In the genomic region with DNA sequence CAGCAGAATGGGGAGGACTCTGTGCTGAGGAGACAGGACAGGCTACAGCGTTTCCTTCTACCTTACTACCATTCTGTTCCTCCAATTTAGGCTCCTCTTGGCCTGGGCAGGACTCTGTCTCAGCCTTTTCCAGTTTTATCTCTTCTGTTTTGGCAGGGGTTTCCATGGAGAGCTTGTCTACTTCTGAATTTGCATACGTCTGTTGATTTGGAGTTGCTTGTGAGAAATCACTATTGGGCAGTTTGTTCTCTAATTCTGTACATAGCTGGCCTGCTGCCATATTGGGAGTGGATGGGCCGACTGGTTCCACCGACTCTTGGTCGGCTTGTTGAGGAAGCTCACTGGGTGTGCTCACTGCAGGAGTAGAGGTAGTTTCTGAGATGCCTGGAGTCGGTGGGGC, we compare ENCODE assay signal across 23 cellular contexts.
DNase-seq lines count a peak whose midpoint lies in the region; ATAC-seq and TF ChIP-seq lines count a peak whose summit lies in the region.
"Had no signal": no experiment of that assay in that cellular context is flagged by ENCODE, and none has a peak within 500 bp of the region (broad histone marks: within the 10 kb centered on the region; RNA-seq: fewer than 3 reads in every experiment).

No MANE protein-coding gene starts in this region.

- POLR2A ChIA-PET in HCT116 (lab: Charles Lee) = no interaction called here
- POLR2A ChIA-PET in CD4-positive, alpha-beta memory T cell (lab: Charles Lee; ENCODE audit: partially characterized antibody) = no interaction called here

- no peaks in the 10 kb centered on the region for H3K4me1 ChIP-seq in HCT116 (ENCODE audit: control insufficient read depth in 1 of 2, insufficient read depth in 2 of 2, low read length in 2 of 2)
- no peaks in the 10 kb centered on the region for H3K4me1 ChIP-seq in prostate gland (replicated peaks)
- peaks cover 3% of the 10 kb centered on the region for H3K4me1 ChIP-seq in CD4-positive, alpha-beta memory T cell (ENCODE audit: insufficient read depth, low read length)
- H3K4me1 ChIP-seq: ascending aorta, tibial artery had no signal

- H3K9ac ChIP-seq in HCT116 (ENCODE audit: low read length) = no peak overlapping the region

- H3K27ac Mint-ChIP-seq in CD14-positive monocyte = peak overlapping the region in 4 of 7 donors; percentile 13 to 72 (median 27)
- peak overlapping the region; percentile 1 for H3K27ac Mint-ChIP-seq in activated T-helper 17 cell treated with anti-CD3 and anti-CD28 coated beads, Interleukin-2, amount 50 U/mL, for 72 hours
- H3K27ac Mint-ChIP-seq in CD4-positive, alpha-beta memory T cell = peak overlapping the region in 1 of 7 donors; percentile 79
- H3K27ac Mint-ChIP-seq: activated CD8-positive, alpha-beta T cell treated with anti-CD3 and anti-CD28 coated beads, Interleukin-2, amount 10 ng/mL, durations not matched to agents 7 days and 5 days; activated naive CD8-positive, alpha-beta T cell treated with anti-CD3 and anti-CD28 coated beads, Interleukin-2, amount 10 ng/mL, durations not matched to agents 7 days and 5 days; mesothelial cell of epicardium had no signal

- TF ChIP-seq CTCF in CD14-positive monocyte (IDR thresholded peaks at IDR 0.05) = no peak
- TF ChIP-seq CTCF in HCT116 (IDR thresholded peaks at IDR 0.05 in 2 of 3, conservative IDR thresholded peaks at IDR 0.05 in 1 of 3; ENCODE audit: borderline replicate concordance in 1 of 3, insufficient read depth in 1 of 3, low read depth in 2 of 3, low read length in 2 of 3) = no peak
- no peak for TF ChIP-seq CTCF in prostate gland (IDR thresholded peaks at IDR 0.05)

- H3K4me3 ChIP-seq in HCT116 (replicated peaks in 1 of 2; ENCODE audit: low read depth in 1 of 2, low read length in 2 of 2) (no peak overlapping the region), prostate gland (no peak overlapping the region)
- no peak overlapping the region for H3K4me3 ChIP-seq in CD4-positive, alpha-beta memory T cell (ENCODE audit: low read length in 2 of 2)
- H3K4me3 ChIP-seq: ascending aorta, tibial artery had no signal

- H3K4me3 Mint-ChIP-seq in CD14-positive monocyte = no peak overlapping the region
- no peak overlapping the region for H3K4me3 Mint-ChIP-seq in activated T-helper 17 cell treated with anti-CD3 and anti-CD28 coated beads, Interleukin-2, amount 50 U/mL, for 72 hours
- no peak overlapping the region for H3K4me3 Mint-ChIP-seq in CD4-positive, alpha-beta memory T cell
- H3K4me3 Mint-ChIP-seq: activated CD8-positive, alpha-beta T cell treated with anti-CD3 and anti-CD28 coated beads, Interleukin-2, amount 10 ng/mL, durations not matched to agents 7 days and 5 days; activated naive CD8-positive, alpha-beta T cell treated with anti-CD3 and anti-CD28 coated beads, Interleukin-2, amount 10 ng/mL, durations not matched to agents 7 days and 5 days; immature natural killer cell; mesothelial cell of epicardium; T-helper 17 cell had no signal

- H3K27ac ChIP-seq in HCT116 (ENCODE audit: low read depth, low read length) (no peak overlapping the region), prostate gland (no peak overlapping the region)
- H3K27ac ChIP-seq in CD4-positive, alpha-beta memory T cell (ENCODE audit: low read depth, low read length) = no peak overlapping the region
- H3K27ac ChIP-seq: ascending aorta, tibial artery had no signal

- peaks cover 17 to 24% of the 10 kb centered on the region in 2 experiments; a peak in 3 of 4 replicates for H3K36me3 ChIP-seq in HCT116 (ENCODE audit: control insufficient read depth in 1 of 2, insufficient read depth in 2 of 2, low read length in 2 of 2)
- peaks cover 2 to 7% of the 10 kb centered on the region in 2 donors for H3K36me3 ChIP-seq in prostate gland
- H3K36me3 ChIP-seq in CD4-positive, alpha-beta memory T cell (ENCODE audit: insufficient read depth, low read length) = peaks cover 56% of the 10 kb centered on the region

- no peaks in the 10 kb centered on the region for H3K79me2 ChIP-seq in HCT116 (ENCODE audit: insufficient read depth, low read length)

- H3K27me3 Mint-ChIP-seq in CD14-positive monocyte (ENCODE audit: low read depth in 3 of 3) = no peaks in the 10 kb centered on the region
- H3K27me3 Mint-ChIP-seq in activated T-helper 17 cell treated with anti-CD3 and anti-CD28 coated beads, Interleukin-2, amount 50 U/mL, for 72 hours = no peaks in the 10 kb centered on the region
- no peaks in the 10 kb centered on the region for H3K27me3 Mint-ChIP-seq in CD4-positive, alpha-beta memory T cell
- H3K27me3 Mint-ChIP-seq: activated naive CD8-positive, alpha-beta T cell treated with anti-CD3 and anti-CD28 coated beads, Interleukin-2, amount 10 ng/mL, durations not matched to agents 7 days and 5 days; T-helper 17 cell had no signal

- TF ChIP-seq RAD21 in HCT116 (IDR thresholded peaks at IDR 0.05; ENCODE audit: low read depth) = no peak

- no peak overlapping the region for H3K4me2 ChIP-seq in HCT116 (ENCODE audit: low read length)

- TF ChIP-seq POLR2A in HCT116 (IDR thresholded peaks at IDR 0.05; ENCODE audit: borderline replicate concordance, extremely low read depth, insufficient read depth, insufficient read length) (no peak), prostate gland (IDR thresholded peaks at IDR 0.05) (no peak)

- H3K9me2 ChIP-seq in HCT116 (ENCODE audit: insufficient read depth) = no peaks in the 10 kb centered on the region

- CTCF ChIA-PET in HCT116 (lab: Charles Lee) = no interaction called here
- CTCF ChIA-PET in CD4-positive, alpha-beta memory T cell (lab: Charles Lee; ENCODE audit: partially characterized antibody) = no interaction called here

- no peak for DNase-seq in CD14-positive monocyte (ENCODE audit: low spot score)
- no peak for DNase-seq in HCT116 (ENCODE audit: low read depth, low spot score)
- peak; percentile 51 for DNase-seq in prostate gland (ENCODE audit: low spot score)
- DNase-seq in CD4-positive, alpha-beta memory T cell = no peak
- DNase-seq: activated CD8-positive, alpha-beta T cell treated with anti-CD3 and anti-CD28 coated beads, Interleukin-2, amount 10 ng/mL, durations not matched to agents 7 days and 5 days; activated naive CD8-positive, alpha-beta T cell treated with anti-CD3 and anti-CD28 coated beads, Interleukin-2, amount 10 ng/mL, durations not matched to agents 7 days and 5 days; erythroblast; immature natural killer cell; KG1; MM.1S; NCI-H1930; NCI-H69; posterior cingulate gyrus; right cardiac atrium; stimulated activated CD4-positive, alpha-beta T cell treated with anti-CD3 and anti-CD28 coated beads, Interleukin-2, amount 100 ng/mL, for 24 hours; T-helper 17 cell; tibial artery had no signal

- RAD21 ChIA-PET in HCT116 (lab: Charles Lee; ENCODE audit: low non-redundant PET in 1 of 2, low total read pairs in 2 of 2, uncharacterized antibody in 2 of 2, unreplicated experiment in 2 of 2) = no interaction called here

- no peaks in the 10 kb centered on the region for H3K9me3 ChIP-seq in HCT116 (ENCODE audit: control insufficient read depth in 1 of 2, insufficient read depth in 1 of 2, low read depth in 1 of 2, low read length in 2 of 2)
- no peaks in the 10 kb centered on the region for H3K9me3 ChIP-seq in prostate gland
- H3K9me3 ChIP-seq in CD4-positive, alpha-beta memory T cell (ENCODE audit: control insufficient read depth in 1 of 2, low read length in 2 of 2) = no peaks in the 10 kb centered on the region
- H3K9me3 ChIP-seq: ascending aorta, tibial artery had no signal

- no peak for ATAC-seq in HCT116
- ATAC-seq in activated T-helper 17 cell treated with anti-CD3 and anti-CD28 coated beads, Interleukin-2, amount 50 U/mL, for 72 hours (replicated peaks) = no peak
- no peak for ATAC-seq in HG03280 (IDR thresholded peaks at IDR 0.05; ENCODE audit: unreplicated experiment)
- ATAC-seq in HG02981 (IDR thresholded peaks at IDR 0.05; ENCODE audit: unreplicated experiment) = no peak
- ATAC-seq: activated CD8-positive, alpha-beta T cell treated with anti-CD3 and anti-CD28 coated beads, Interleukin-2, amount 10 ng/mL, durations not matched to agents 7 days and 5 days; Right ventricle myocardium inferior; T-helper 17 cell had no signal

- H3K36me3 Mint-ChIP-seq in CD14-positive monocyte = peaks cover 65 to 80% of the 10 kb centered on the region in 2 donors
- H3K36me3 Mint-ChIP-seq in activated T-helper 17 cell treated with anti-CD3 and anti-CD28 coated beads, Interleukin-2, amount 50 U/mL, for 72 hours (ENCODE audit: low read depth) = peaks cover 89% of the 10 kb centered on the region
- peaks cover 50 to 80% of the 10 kb centered on the region in 2 donors for H3K36me3 Mint-ChIP-seq in CD4-positive, alpha-beta memory T cell

- H3K27me3 ChIP-seq in HCT116 (ENCODE audit: insufficient read depth, low read length) (no peaks in the 10 kb centered on the region), prostate gland (replicated peaks; ENCODE audit: insufficient read depth) (no peaks in the 10 kb centered on the region)
- no peaks in the 10 kb centered on the region for H3K27me3 ChIP-seq in CD4-positive, alpha-beta memory T cell (ENCODE audit: insufficient read depth, low read length)
- H3K27me3 ChIP-seq: ascending aorta, tibial artery had no signal

- no peak overlapping the region for H2AFZ ChIP-seq in HCT116 (ENCODE audit: low read depth, low read length, poor library complexity, severe bottlenecking)

- intact Hi-C loops in CD14-positive monocyte (cut with micrococcal nuclease) = no loop called here
- intact Hi-C loops in HCT116 (cut with micrococcal nuclease) = no loop called here
- intact Hi-C loops in prostate gland (cut with DNase I) = no loop called here
- intact Hi-C loops in CD4-positive, alpha-beta memory T cell (cut with micrococcal nuclease) = no loop called here

- TSS peak; percentile 23 for BruUV-seq in HCT116 (replicated peaks; lab: Mats Ljungman, UMichigan)

- peaks cover 20% of the 10 kb centered on the region for H3K4me1 Mint-ChIP-seq in CD14-positive monocyte
- H3K4me1 Mint-ChIP-seq in activated T-helper 17 cell treated with anti-CD3 and anti-CD28 coated beads, Interleukin-2, amount 50 U/mL, for 72 hours = peaks cover 10% of the 10 kb centered on the region
- peaks cover 4 to 12% (median 7%) of the 10 kb centered on the region in 4 donors for H3K4me1 Mint-ChIP-seq in CD4-positive, alpha-beta memory T cell
- H3K4me1 Mint-ChIP-seq: mesothelial cell of epicardium had no signal

- 77% methylated on average over 6 of the region's 6 CpGs for WGBS in prostate gland

- peaks cover 0 to 2% (median 0%) of the 10 kb centered on the region in 7 donors for H3K9me3 Mint-ChIP-seq in CD14-positive monocyte
- no peaks in the 10 kb centered on the region for H3K9me3 Mint-ChIP-seq in activated T-helper 17 cell treated with anti-CD3 and anti-CD28 coated beads, Interleukin-2, amount 50 U/mL, for 72 hours
- no peaks in the 10 kb centered on the region for H3K9me3 Mint-ChIP-seq in CD4-positive, alpha-beta memory T cell
- H3K9me3 Mint-ChIP-seq: activated naive CD8-positive, alpha-beta T cell treated with anti-CD3 and anti-CD28 coated beads, Interleukin-2, amount 10 ng/mL, durations not matched to agents 7 days and 5 days; immature natural killer cell; mesothelial cell of epicardium had no signal

- H4K20me1 ChIP-seq in HCT116 (ENCODE audit: insufficient read depth) = no peaks in the 10 kb centered on the region
